Comparison of ENCODE assay signal across 16 cellular contexts in the genomic region with DNA sequence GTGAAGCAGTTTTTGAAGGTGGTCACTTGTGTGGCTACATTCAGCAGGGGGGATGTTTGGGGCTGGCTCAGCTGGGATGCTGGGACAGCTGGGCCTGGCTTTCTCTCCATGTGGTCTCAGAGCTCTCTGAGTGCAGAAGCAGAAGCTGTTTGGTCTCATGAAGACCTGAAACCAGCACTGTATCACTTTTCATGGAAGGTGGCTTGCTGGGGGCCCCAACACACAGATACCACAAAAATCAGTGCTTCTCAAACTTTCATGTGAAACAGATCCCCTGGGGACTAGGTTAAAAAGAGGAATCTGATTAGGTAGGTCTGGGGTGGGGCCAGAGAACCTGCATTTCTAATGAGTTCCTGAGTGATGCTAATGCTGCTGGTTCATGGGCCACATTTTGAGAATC.
DNase-seq lines count a peak whose midpoint lies in the region; ATAC-seq, FAIRE-seq and TF ChIP-seq lines count a peak whose summit lies in the region.
"Had no signal": no experiment of that assay in that cellular context is flagged by ENCODE, and none has a peak within 500 bp of the region (broad histone marks: within the 10 kb centered on the region; RNA-seq: fewer than 3 reads in every experiment).

No MANE protein-coding gene starts in this region.

- no peaks in the 10 kb centered on the region for H3K36me3 Mint-ChIP-seq in memory B cell
- no peaks in the 10 kb centered on the region for H3K36me3 Mint-ChIP-seq in activated CD4-positive, alpha-beta memory T cell treated with anti-CD3 and anti-CD28 coated beads, Interleukin-2, amount 10 ng/mL, durations not matched to agents 7 days and 5 days (ENCODE audit: low read depth)
- H3K36me3 Mint-ChIP-seq: IgD-negative memory B cell had no signal

- peak; percentile 83 for ATAC-seq in memory B cell (ENCODE audit: low read depth)
- no peak for ATAC-seq in HG02759 (IDR thresholded peaks at IDR 0.05; ENCODE audit: unreplicated experiment)
- no peak for ATAC-seq in left colon

- H3K4me1 ChIP-seq in OCI-LY3 (ENCODE audit: low read length): peaks cover 25% of the 10 kb centered on the region
- H3K4me1 ChIP-seq in colonic mucosa: no peaks in the 10 kb centered on the region

- CTCF ChIA-PET in activated CD4-positive, alpha-beta memory T cell treated with anti-CD3 and anti-CD28 coated beads, Interleukin-2, amount 10 ng/mL, durations not matched to agents 7 days and 5 days (lab: Charles Lee): no interaction called here

- POLR2A ChIA-PET in activated CD4-positive, alpha-beta memory T cell treated with anti-CD3 and anti-CD28 coated beads, Interleukin-2, amount 10 ng/mL, durations not matched to agents 7 days and 5 days (lab: Charles Lee): no interaction called here

- peak; percentile 33 for FAIRE-seq in HTR-8/SVneo (lab: Jason Lieb, UNC)

- TF ChIP-seq CTCF in GM06990 (IDR thresholded peaks at IDR 0.05; ENCODE audit: insufficient read depth, low read length, poor library complexity, severe bottlenecking) (no peak), OCI-LY3 (IDR thresholded peaks at IDR 0.05; ENCODE audit: low read depth, low read length) (no peak), colonic mucosa (IDR thresholded peaks at IDR 0.05) (no peak)

- no peaks in the 10 kb centered on the region for H4K20me1 ChIP-seq in OCI-LY3 (ENCODE audit: insufficient read depth, low read length)

- no peaks in the 10 kb centered on the region for H3K79me2 ChIP-seq in OCI-LY3 (ENCODE audit: low read length)

- peak overlapping the region; percentile 28 for H3K27ac ChIP-seq in OCI-LY3 (ENCODE audit: low read length)
- no peak overlapping the region for H3K27ac ChIP-seq in colonic mucosa
- H3K27ac ChIP-seq: GM23248 had no signal

- DNase-seq in GM06990 (ENCODE audit: extremely low read depth, insufficient read length) (peak; percentile 22), HTR-8/SVneo (ENCODE audit: insufficient read length, low spot score) (no peak), memory B cell (ENCODE audit: low spot score in 2 of 2) (peak in 1 of 2 donors; percentile 14), colonic mucosa (no peak), left colon (no peak)
- DNase-seq in activated CD4-positive, alpha-beta memory T cell treated with anti-CD3 and anti-CD28 coated beads, Interleukin-2, amount 10 ng/mL, durations not matched to agents 7 days and 5 days: no peak
- DNase-seq: ACHN; C1 segment of cervical spinal cord; Calu3; CD4-positive, alpha-beta T cell; DMS 273 treated with DMSO at 0.1 percent for 48 hours; GM23248; H7 had no signal

- no peak overlapping the region for H3K9ac ChIP-seq in OCI-LY3 (ENCODE audit: low read length)
- no peak overlapping the region for H3K9ac ChIP-seq in colonic mucosa (ENCODE audit: low read depth in 2 of 2, low read length in 2 of 2)
- H3K9ac ChIP-seq: GM23248 had no signal

- no peak overlapping the region for H3K4me3 ChIP-seq in GM06990 (replicated peaks; ENCODE audit: low read depth, low read length)
- no peak overlapping the region for H3K4me3 ChIP-seq in OCI-LY3 (ENCODE audit: low read length)
- no peak overlapping the region for H3K4me3 ChIP-seq in colonic mucosa
- H3K4me3 ChIP-seq: GM23248 had no signal

- H3K9me3 Mint-ChIP-seq in memory B cell: no peaks in the 10 kb centered on the region
- H3K9me3 Mint-ChIP-seq in activated CD4-positive, alpha-beta memory T cell treated with anti-CD3 and anti-CD28 coated beads, Interleukin-2, amount 10 ng/mL, durations not matched to agents 7 days and 5 days: no peaks in the 10 kb centered on the region

- H3K9me3 ChIP-seq in OCI-LY3 (ENCODE audit: insufficient read depth, low read length): peaks cover 11% of the 10 kb centered on the region
- no peaks in the 10 kb centered on the region for H3K9me3 ChIP-seq in colonic mucosa

- no peaks in the 10 kb centered on the region for H3K36me3 ChIP-seq in GM06990 (ENCODE audit: control insufficient read depth, insufficient read depth, low read length)
- H3K36me3 ChIP-seq in OCI-LY3 (replicated peaks; ENCODE audit: low read depth, low read length): peaks cover 5% of the 10 kb centered on the region
- no peaks in the 10 kb centered on the region for H3K36me3 ChIP-seq in colonic mucosa

- H3K27me3 Mint-ChIP-seq in memory B cell: no peaks in the 10 kb centered on the region
- peaks cover 4% of the 10 kb centered on the region for H3K27me3 Mint-ChIP-seq in activated CD4-positive, alpha-beta memory T cell treated with anti-CD3 and anti-CD28 coated beads, Interleukin-2, amount 10 ng/mL, durations not matched to agents 7 days and 5 days

- H3K4me1 Mint-ChIP-seq in memory B cell: peaks cover 24% of the 10 kb centered on the region
- H3K4me1 Mint-ChIP-seq in activated CD4-positive, alpha-beta memory T cell treated with anti-CD3 and anti-CD28 coated beads, Interleukin-2, amount 10 ng/mL, durations not matched to agents 7 days and 5 days: no peaks in the 10 kb centered on the region

- peak overlapping the region; percentile 21 for H3K4me3 Mint-ChIP-seq in memory B cell
- no peak overlapping the region for H3K4me3 Mint-ChIP-seq in activated CD4-positive, alpha-beta memory T cell treated with anti-CD3 and anti-CD28 coated beads, Interleukin-2, amount 10 ng/mL, durations not matched to agents 7 days and 5 days
- H3K4me3 Mint-ChIP-seq: CD4-positive, alpha-beta T cell had no signal

- no peaks in the 10 kb centered on the region; the same call in 1 of the 2 replicates for H3K27me3 ChIP-seq in GM06990 (replicated peaks; ENCODE audit: control insufficient read depth, insufficient read depth, low read length)
- H3K27me3 ChIP-seq in OCI-LY3 (ENCODE audit: low read depth, low read length): peaks cover 30% of the 10 kb centered on the region
- no peaks in the 10 kb centered on the region for H3K27me3 ChIP-seq in colonic mucosa

- H3K4me2 ChIP-seq in OCI-LY3 (ENCODE audit: low read length): peak overlapping the region; percentile 42

- intact Hi-C loops in colonic mucosa (cut with DNase I): no loop called here
- intact Hi-C loops in left colon (cut with DNase I, micrococcal nuclease): no loop called here

- H3K27ac Mint-ChIP-seq in memory B cell: peak overlapping the region; percentile 51
- no peak overlapping the region for H3K27ac Mint-ChIP-seq in activated CD4-positive, alpha-beta memory T cell treated with anti-CD3 and anti-CD28 coated beads, Interleukin-2, amount 10 ng/mL, durations not matched to agents 7 days and 5 days
- H3K27ac Mint-ChIP-seq: CD4-positive, alpha-beta T cell had no signal

- H2AFZ ChIP-seq in OCI-LY3 (ENCODE audit: low read depth, low read length): peak overlapping the region; percentile 9; the same call in 1 of the 2 replicates
- H2AFZ ChIP-seq: GM23248 had no signal
